ENCODE assay signal across 7 cellular contexts in genomic region chr2:56009758-56010534, GRCh38.
DNase-seq lines count a peak whose midpoint lies in the region; TF ChIP-seq lines count a peak whose summit lies in the region.

No MANE protein-coding gene starts in this region.

- no peaks in the 10 kb centered on the region for H3K36me3 ChIP-seq in mesenchymal stem cell (ENCODE audit: control insufficient read depth in 1 of 2, insufficient read depth in 2 of 2, low read depth in 1 of 2, low read length in 2 of 2)

- no peak overlapping the region for H4K8ac ChIP-seq in mesenchymal stem cell (ENCODE audit: low read length)

- TF ChIP-seq CTCF in GM12865 (IDR thresholded peaks at IDR 0.05; ENCODE audit: insufficient read depth, low read depth, low read length, missing control alignments): peak; percentile 22
- TF ChIP-seq CTCF in astrocyte of the spinal cord (IDR thresholded peaks at IDR 0.05; ENCODE audit: low read depth, low read length): peak; percentile 56

- H2AK5ac ChIP-seq in mesenchymal stem cell (ENCODE audit: low read length, severe bottlenecking): no peak overlapping the region

- no peaks in the 10 kb centered on the region for H3K4me1 ChIP-seq in mesenchymal stem cell (ENCODE audit: control insufficient read depth, insufficient read depth, low read depth, low read length)

- no peak overlapping the region for H4K91ac ChIP-seq in mesenchymal stem cell (ENCODE audit: low read length)

- 100% methylated on average over 1 of the region's 3 CpGs for whole genome bisulfite sequencing in mesenchymal stem cell

- no peak overlapping the region for H3K23ac ChIP-seq in mesenchymal stem cell (ENCODE audit: low read length in 2 of 2)

- H3K9me3 ChIP-seq in mesenchymal stem cell (ENCODE audit: control insufficient read depth, low read length): no peaks in the 10 kb centered on the region

- H3K27ac ChIP-seq in mesenchymal stem cell (ENCODE audit: low read length, poor library complexity, severe bottlenecking): no peak overlapping the region

- H3K4me3 ChIP-seq in GM12865 (ENCODE audit: low read depth, low read length) (no peak overlapping the region), astrocyte of the spinal cord (ENCODE audit: low read depth, low read length) (no peak overlapping the region), mesenchymal stem cell (ENCODE audit: insufficient read depth in 1 of 2, low read depth in 1 of 2, low read length in 2 of 2) (no peak overlapping the region)

- in situ Hi-C loops in astrocyte of the spinal cord (cut with HindIII; ENCODE audit: low sequenced_read_pairs): no loop called here

- H3K27me3 ChIP-seq in mesenchymal stem cell (ENCODE audit: control insufficient read depth in 1 of 2, insufficient read depth in 1 of 2, low read length in 2 of 2): no peaks in the 10 kb centered on the region

- no peak overlapping the region for H3K18ac ChIP-seq in mesenchymal stem cell (ENCODE audit: low read depth in 1 of 2, low read length in 2 of 2)

- peak overlapping the region; percentile 82 for H3K9ac ChIP-seq in mesenchymal stem cell (ENCODE audit: low read length)

- no peak overlapping the region for H2BK5ac ChIP-seq in mesenchymal stem cell (ENCODE audit: low read depth, low read length, poor library complexity, severe bottlenecking)

- DNase-seq in GM12865 (ENCODE audit: low read depth) (peak; percentile 26), NCI-H187 treated with DMSO at 0.1 percent for 48 hours (lab: John Stamatoyannopoulos, UW) (peak; percentile 26), astrocyte of the spinal cord (ENCODE audit: low read depth, low spot score) (peak; percentile 64), mesenchymal stem cell (peak; percentile 65), 8988T (no peak), GM19240 (ENCODE audit: insufficient read length, low spot score) (no peak), HuH-7.5 (ENCODE audit: low spot score) (no peak)

- no peaks in the 10 kb centered on the region for H3K79me1 ChIP-seq in mesenchymal stem cell (replicated peaks; ENCODE audit: low read length, poor library complexity, severe bottlenecking)

- H2BK120ac ChIP-seq in mesenchymal stem cell (ENCODE audit: low read depth, low read length): no peak overlapping the region

- no peak overlapping the region for H3K4me2 ChIP-seq in mesenchymal stem cell (ENCODE audit: low read length, poor library complexity, severe bottlenecking)

- no peak overlapping the region for H2AFZ ChIP-seq in mesenchymal stem cell (ENCODE audit: low read depth, low read length)

- no peak overlapping the region for H2BK15ac ChIP-seq in mesenchymal stem cell (ENCODE audit: low read depth, poor library complexity, severe bottlenecking)

- no peak overlapping the region for H3K4ac ChIP-seq in mesenchymal stem cell (ENCODE audit: low read depth in 1 of 2, low read length in 2 of 2)

- H3K14ac ChIP-seq in mesenchymal stem cell (ENCODE audit: low read length in 2 of 2): no peak overlapping the region

- no peak overlapping the region for H2BK12ac ChIP-seq in mesenchymal stem cell (ENCODE audit: low read length in 2 of 2)

Comparison
In these comparisons a context has a peak if more than half of its experiments do, and no peak if none do; other contexts are left out.
1. DNase-seq: peak in GM12865 (single experiment), NCI-H187 treated with DMSO at 0.1 percent for 48 hours (single experiment), astrocyte of the spinal cord (single experiment) and mesenchymal stem cell (single experiment); none in 8988T (single experiment), GM19240 (single experiment) and HuH-7.5 (single experiment).